Comparison of ENCODE assay signal across 19 cellular contexts in genomic region chr5:92704590-92704989, GRCh38.
A peak's percentile ranks its signal among the peaks of the same experiment; 100 is the strongest.
DNase-seq lines count a peak whose midpoint lies in the region; FAIRE-seq and TF ChIP-seq lines count a peak whose summit lies in the region.
"Had no signal": no experiment of that assay in that cellular context is flagged by ENCODE, and none has a peak within 500 bp of the region (broad histone marks: within the 10 kb centered on the region; RNA-seq: fewer than 3 reads in every experiment).

No MANE protein-coding gene starts in this region.

- no peaks in the 10 kb centered on the region for H3K9me2 ChIP-seq in GM23248 (ENCODE audit: insufficient read depth)

- H3K27ac ChIP-seq in A673 (ENCODE audit: low read depth, low read length, poor library complexity, severe bottlenecking) (no peak overlapping the region), GM23248 (no peak overlapping the region), SJCRH30 (peak overlapping the region; percentile 60; the same call in 1 of the 2 replicates), kidney (ENCODE audit: low read depth in 2 of 2, low read length in 2 of 2) (no peak overlapping the region)
- H3K27ac ChIP-seq: KMS-11 had no signal

- H3K9ac ChIP-seq in GM23248 (no peak overlapping the region), kidney (ENCODE audit: low read length in 2 of 2) (no peak overlapping the region)
- H3K9ac ChIP-seq: KMS-11 had no signal

- H3K9me3 ChIP-seq in A673 (ENCODE audit: low read depth, low read length, poor library complexity, severe bottlenecking) = no peaks in the 10 kb centered on the region
- no peaks in the 10 kb centered on the region for H3K9me3 ChIP-seq in GM23248 (ENCODE audit: low read depth)
- no peaks in the 10 kb centered on the region for H3K9me3 ChIP-seq in SJCRH30 (replicated peaks)
- H3K9me3 ChIP-seq in kidney (ENCODE audit: control insufficient read depth in 1 of 2, low read length in 2 of 2) = no peaks in the 10 kb centered on the region

- H3K4me1 ChIP-seq in A673 (ENCODE audit: insufficient read depth, low read length, poor library complexity, severe bottlenecking) = peaks cover 19% of the 10 kb centered on the region
- peaks cover 20% of the 10 kb centered on the region for H3K4me1 ChIP-seq in GM23248 (ENCODE audit: insufficient read depth)
- H3K4me1 ChIP-seq in SJCRH30 = peaks cover 20% of the 10 kb centered on the region
- no peaks in the 10 kb centered on the region for H3K4me1 ChIP-seq in kidney (ENCODE audit: control insufficient read depth in 1 of 2, insufficient read depth in 1 of 2, low read depth in 1 of 2, low read length in 2 of 2)

- no peak overlapping the region for H2AFZ ChIP-seq in GM23248
- H2AFZ ChIP-seq: GM23338 had no signal

- no peak for FAIRE-seq in kidney (lab: Jason Lieb, UNC)
- FAIRE-seq: HepG2 had no signal

- H3K27me3 ChIP-seq in A673 (replicated peaks; ENCODE audit: insufficient read depth, low read depth, low read length, poor library complexity) = peaks cover 81% of the 10 kb centered on the region
- no peaks in the 10 kb centered on the region for H3K27me3 ChIP-seq in GM23248 (replicated peaks; ENCODE audit: insufficient read depth)
- no peaks in the 10 kb centered on the region for H3K27me3 ChIP-seq in SJCRH30

- CTCF ChIA-PET in A673 (lab: Charles Lee) = interaction anchor here (0.7 kb wide), 1 partner anchor 1205 kb away, joined by 4 read pairs; no protein-coding TSS in a partner anchor

- H3K4me3 ChIP-seq in A673 (ENCODE audit: low read depth, low read length, poor library complexity, severe bottlenecking) (no peak overlapping the region), GM23248 (no peak overlapping the region), SJCRH30 (no peak overlapping the region), kidney (ENCODE audit: low read length in 2 of 2) (no peak overlapping the region)
- H3K4me3 ChIP-seq: GM23338 had no signal

- no peaks in the 10 kb centered on the region for H4K20me1 ChIP-seq in GM23248 (ENCODE audit: insufficient read depth)

- TF ChIP-seq CTCF in A673 (conservative IDR thresholded peaks at IDR 0.05; ENCODE audit: low read depth, low read length) = no peak
- no peak for TF ChIP-seq CTCF in kidney (IDR thresholded peaks at IDR 0.05; ENCODE audit: borderline replicate concordance, extremely low read depth, insufficient read depth)

- peaks cover 8% of the 10 kb centered on the region; the same call in 1 of the 2 replicates for H3F3A ChIP-seq in GM23248 (ENCODE audit: insufficient read depth)

- in situ Hi-C loops in GM23248 (cut with MboI) = no loop called here

- peak; percentile 86 for DNase-seq in A673 (ENCODE audit: low spot score)
- peak; percentile 66 for DNase-seq in GM23248
- DNase-seq in SJCRH30 = peak in 1 of 2 experiments; percentile 31
- DNase-seq in fibroblast of peridontal ligament (ENCODE audit: extremely low read depth) = peak; percentile 40
- DNase-seq in UCSD-AML1 (lab: John Stamatoyannopoulos, UW; ENCODE audit: unreplicated experiment) = no peak
- no peak for DNase-seq in NK-92 (lab: John Stamatoyannopoulos, UW; ENCODE audit: unreplicated experiment)
- no peak for DNase-seq in kidney
- DNase-seq: AML-193, COR-L47, DMS153, NCI-H1048, NCI-H1694, NCI-H2107, NCI-H446, NCI-H774, Right ventricle myocardium superior had no signal

- H3K36me3 ChIP-seq in A673 (ENCODE audit: insufficient read depth, low read length, poor library complexity, severe bottlenecking) (no peaks in the 10 kb centered on the region), GM23248 (ENCODE audit: low read depth) (no peaks in the 10 kb centered on the region), SJCRH30 (no peaks in the 10 kb centered on the region), kidney (ENCODE audit: control insufficient read depth in 1 of 2, insufficient read depth in 2 of 2, low read length in 2 of 2) (no peaks in the 10 kb centered on the region)

- intact Hi-C loops in A673 (cut with micrococcal nuclease; ENCODE audit: unreplicated experiment) = no loop called here
- intact Hi-C loops in kidney (cut with DNase I) = no loop called here

- POLR2A ChIA-PET in A673 (lab: Charles Lee; ENCODE audit: low non-redundant PET) = interaction anchor here (0.7 kb wide), 1 partner anchor 565 kb away, joined by 3 read pairs; no protein-coding TSS in a partner anchor

- no peaks in the 10 kb centered on the region for H3K79me2 ChIP-seq in GM23248 (ENCODE audit: insufficient read depth)

- no TSS peak for BruUV-seq in A673 (replicated peaks; lab: Mats Ljungman, UMichigan)

- peak overlapping the region; percentile 44 for H3K4me2 ChIP-seq in GM23248 (ENCODE audit: unreplicated experiment)
- H3K4me2 ChIP-seq: GM23338, KMS-11 had no signal

Comparison
In these comparisons a context has a peak if more than half of its experiments do, and no peak if none do; other contexts are left out.
1. DNase-seq: peak in A673 (single experiment), GM23248 (single experiment) and fibroblast of peridontal ligament (single experiment); none in UCSD-AML1 (single experiment), NK-92 (single experiment) and kidney (single experiment).